ENCODE assay signal across 8 cellular contexts in the genomic region with DNA sequence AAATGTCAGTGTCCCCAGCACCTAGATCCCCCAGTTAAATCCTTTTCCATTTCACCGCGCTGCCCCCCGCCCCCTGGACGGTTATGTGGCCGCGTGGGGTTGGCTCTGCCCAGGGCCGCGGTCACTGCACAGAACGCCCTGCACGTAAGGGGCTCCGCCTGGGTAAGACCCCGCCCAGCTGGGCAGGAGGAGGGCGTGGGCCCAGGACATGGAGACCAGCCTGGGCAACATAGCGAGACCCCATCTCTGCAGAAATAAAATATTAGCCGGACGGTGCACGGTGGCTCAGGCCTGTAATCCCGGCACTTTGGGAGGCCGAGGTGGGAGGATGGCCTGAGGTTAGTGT. TPM values are rescaled to one million over a fixed set of nuclear protein-coding genes. Genes with fewer than 3 reads are reported as not detected.
DNase-seq lines count a peak whose midpoint lies in the region; ATAC-seq and TF ChIP-seq lines count a peak whose summit lies in the region.

No MANE protein-coding gene starts in this region.

- H3K4me3 Mint-ChIP-seq in activated CD8-positive, alpha-beta T cell treated with anti-CD3 and anti-CD28 coated beads for 36 hours: peak overlapping the region; percentile 76

- H3K4me3 ChIP-seq in HAP-1 (peak overlapping the region; percentile 96), heart left ventricle (peak overlapping the region; percentile 47 to 100 (median 94))

- TF ChIP-seq CTCF in activated CD8-positive, alpha-beta T cell treated with anti-CD3 and anti-CD28 coated beads for 36 hours (IDR thresholded peaks at IDR 0.05): no peak
- no peak for TF ChIP-seq CTCF in heart left ventricle (IDR thresholded peaks at IDR 0.05)

- no peaks in the 10 kb centered on the region for H3K27me3 ChIP-seq in HAP-1 (ENCODE audit: low read depth)
- H3K27me3 ChIP-seq in heart left ventricle: no peaks in the 10 kb centered on the region

- H3K27me3 Mint-ChIP-seq in activated CD8-positive, alpha-beta T cell treated with anti-CD3 and anti-CD28 coated beads for 36 hours: no peaks in the 10 kb centered on the region

- WGBS in heart left ventricle, 4 donors: 22 to 34% (median 28%) methylated on average over 16 to 19 of the region's 19 CpGs

- peak overlapping the region; percentile 85 for H3K27ac Mint-ChIP-seq in activated CD8-positive, alpha-beta T cell treated with anti-CD3 and anti-CD28 coated beads for 36 hours

- CTCF ChIA-PET in activated CD8-positive, alpha-beta T cell treated with anti-CD3 and anti-CD28 coated beads for 36 hours (lab: Charles Lee): interaction anchor here (2.3 to 2.7 kb wide), 4 partner anchors 9 to 168 kb away, joined by 7 to 21 read pairs (median 12); a partner anchor contains a TSS

- peaks cover 4% of the 10 kb centered on the region for H3K4me1 ChIP-seq in HAP-1
- peaks cover 7 to 26% (median 20%) of the 10 kb centered on the region in 12 donors for H3K4me1 ChIP-seq in heart left ventricle

- H3K36me3 Mint-ChIP-seq in activated CD8-positive, alpha-beta T cell treated with anti-CD3 and anti-CD28 coated beads for 36 hours (ENCODE audit: low read depth): peaks cover 16% of the 10 kb centered on the region

- H3K36me3 ChIP-seq in HAP-1 (replicated peaks) (peaks cover 26% of the 10 kb centered on the region), heart left ventricle (peaks cover 0 to 51% (median 42%) of the 10 kb centered on the region in 9 donors)

- in situ Hi-C loops in HAP-1 (cut with MboI; ENCODE audit: low sequenced_read_pairs): no loop called here

- POLR2A ChIA-PET in activated CD8-positive, alpha-beta T cell treated with anti-CD3 and anti-CD28 coated beads for 36 hours (lab: Charles Lee): interaction anchor here (0.7 to 1.6 kb wide), 10 partner anchors 9 to 167 kb away, joined by 3 to 11 read pairs (median 4); a partner anchor contains a TSS

- DNase-seq in Daoy (ENCODE audit: low read depth) (peak; percentile 53), HAP-1 (ENCODE audit: low spot score in 2 of 2) (no peak), heart left ventricle (peak in 2 of 5 donors; percentile 39 to 45), sciatic nerve (ENCODE audit: low spot score) (no peak), hippocampal formation (lab: John Stamatoyannopoulos, UW) (no peak)
- no peak for DNase-seq in activated CD8-positive, alpha-beta T cell treated with anti-CD3 and anti-CD28 coated beads for 36 hours

- no peaks in the 10 kb centered on the region for H3K9me3 Mint-ChIP-seq in activated CD8-positive, alpha-beta T cell treated with anti-CD3 and anti-CD28 coated beads for 36 hours

- H3K4me1 Mint-ChIP-seq in activated CD8-positive, alpha-beta T cell treated with anti-CD3 and anti-CD28 coated beads for 36 hours (ENCODE audit: low read depth): peaks cover 24% of the 10 kb centered on the region

- TF ChIP-seq POLR2A in heart left ventricle (IDR thresholded peaks at IDR 0.05): no peak

- peak overlapping the region; percentile 92 to 100 (median 96) for H3K27ac ChIP-seq in heart left ventricle

- intact Hi-C loops in activated CD8-positive, alpha-beta T cell treated with anti-CD3 and anti-CD28 coated beads for 36 hours (cut with micrococcal nuclease): loop anchor here (10.0 kb wide), 1 partner anchor 166 kb away; no protein-coding TSS in a partner anchor
- intact Hi-C loops in heart left ventricle (cut with DNase I) (no loop called here), sciatic nerve (cut with DNase I) (no loop called here)

- ATAC-seq in activated CD8-positive, alpha-beta T cell treated with anti-CD3 and anti-CD28 coated beads for 36 hours: no peak
- peak; percentile 5 to 51 (median 28) for ATAC-seq in heart left ventricle
- ATAC-seq in sciatic nerve: peak; percentile 15
- ATAC-seq in HG03571 (IDR thresholded peaks at IDR 0.05; ENCODE audit: unreplicated experiment): no peak
- ATAC-seq in HG02642 (IDR thresholded peaks at IDR 0.05; ENCODE audit: poor library complexity, unreplicated experiment): no peak

- H3K9me3 ChIP-seq in HAP-1 (no peaks in the 10 kb centered on the region), heart left ventricle (no peaks in the 10 kb centered on the region)

RNA-seq across cellular contexts. Expression of a gene that starts 0.6 kb away (rescaled TPM):
- total RNA-seq in Daoy (2014; rRNA removed; shearing (Covaris generic)): 51.4 and 57.3 TPM in 2 replicates
- total RNA-seq in activated CD8-positive, alpha-beta T cell treated with anti-CD3 and anti-CD28 coated beads for 36 hours: 10 to 100 TPM; 22.1 to 23.5 TPM
- total RNA-seq in heart left ventricle: 10 to 100 TPM in 3 of 9 donors, 1 to 10 TPM in 6; 5.6 to 13.7 (median 9.0) TPM
- polyA plus RNA-seq in heart left ventricle: 10 to 100 TPM; 16.7 to 25.6 TPM
- 24.7 TPM for total RNA-seq in sciatic nerve

Comparison
In these comparisons a context has a peak if more than half of its experiments do, and no peak if none do; other contexts are left out.
1. ATAC-seq: peak in heart left ventricle (4 of 4) and sciatic nerve (single experiment); none in activated CD8-positive, alpha-beta T cell treated with anti-CD3 and anti-CD28 coated beads for 36 hours (single experiment), HG03571 (single experiment) and HG02642 (single experiment).